1 cellular context compared by ENCODE assay signal in genomic region chr5:147882586-147883313, GRCh38.
TF ChIP-seq lines count a peak whose summit lies in the region.

No MANE protein-coding gene starts in this region.

TF ChIP-seq in H1, 55 proteins besides CTCF, POLR2A, EP300 and RAD21:
- TF ChIP-seq MAX (IDR thresholded peaks at IDR 0.05): no peak
- TF ChIP-seq ATF2 (IDR thresholded peaks at IDR 0.05; ENCODE audit: low read length): no peak
- no peak for TF ChIP-seq KDM1A (IDR thresholded peaks at IDR 0.05; ENCODE audit: borderline replicate concordance, low read length)
- no peak for TF ChIP-seq SUZ12 (IDR thresholded peaks at IDR 0.05; ENCODE audit: low read length)
- TF ChIP-seq CHD2 (IDR thresholded peaks at IDR 0.05; ENCODE audit: low read length): no peak
- no peak for TF ChIP-seq JUND (IDR thresholded peaks at IDR 0.05; ENCODE audit: low read length)
- TF ChIP-seq ZNF274 (IDR thresholded peaks at IDR 0.05; ENCODE audit: borderline replicate concordance, extremely low read depth, low read length): no peak
- TF ChIP-seq RXRA (IDR thresholded peaks at IDR 0.05; ENCODE audit: insufficient read depth, low read depth, low read length): no peak
- TF ChIP-seq NANOG (IDR thresholded peaks at IDR 0.05; ENCODE audit: insufficient read depth, low read depth, low read length, poor library complexity, severe bottlenecking): no peak
- TF ChIP-seq SAP30 (IDR thresholded peaks at IDR 0.05; ENCODE audit: insufficient read depth, insufficient replicate concordance, low read length): no peak
- no peak for TF ChIP-seq RFX5 (IDR thresholded peaks at IDR 0.05; ENCODE audit: borderline replicate concordance, low read depth, low read length)
- TF ChIP-seq HDAC6 (IDR thresholded peaks at IDR 0.05; ENCODE audit: low read depth, low read length): no peak
- TF ChIP-seq TBP (IDR thresholded peaks at IDR 0.05; ENCODE audit: low read depth, low read length): no peak
